23 cellular contexts compared by ENCODE assay signal in the genomic region with DNA sequence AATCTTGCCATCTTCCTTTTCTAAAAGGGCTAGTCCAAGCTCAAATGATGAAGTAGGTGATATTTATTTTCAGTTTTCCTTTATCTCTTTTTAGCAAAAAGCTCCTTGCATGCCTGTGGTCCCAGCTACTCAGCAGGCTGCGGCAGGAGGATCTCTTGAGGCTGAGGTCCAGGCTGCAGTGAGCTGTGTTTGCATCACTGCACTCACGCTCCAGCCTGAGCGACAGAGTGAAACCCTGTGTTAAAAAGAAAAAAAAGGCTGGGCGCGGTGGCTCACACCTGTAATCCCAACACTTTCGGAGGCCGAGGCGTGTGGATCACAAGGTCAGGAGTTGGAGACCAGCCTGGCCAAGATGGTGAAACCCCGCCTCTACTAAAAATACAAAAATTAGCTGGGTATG. TPM values are rescaled to one million over a fixed set of nuclear protein-coding genes. Genes with fewer than 3 reads are reported as not detected.
DNase-seq lines count a peak whose midpoint lies in the region; ATAC-seq, FAIRE-seq and TF ChIP-seq lines count a peak whose summit lies in the region.
"Had no signal": no experiment of that assay in that cellular context is flagged by ENCODE, and none has a peak within 500 bp of the region (broad histone marks: within the 10 kb centered on the region; RNA-seq: fewer than 3 reads in every experiment).

No MANE protein-coding gene starts in this region.

- H2BK120ac ChIP-seq in H9 (ENCODE audit: low read depth, low read length, poor library complexity, severe bottlenecking), result no peak overlapping the region

- H3K23ac ChIP-seq in H9 (ENCODE audit: insufficient read length, low read depth, low read length), result no peak overlapping the region

- CTCF ChIA-PET in CD8-positive, alpha-beta T cell (lab: Charles Lee), result no interaction called here

- H3K9me3 ChIP-seq in CD8-positive, alpha-beta T cell (ENCODE audit: low read length), result no peaks in the 10 kb centered on the region
- H3K9me3 ChIP-seq in H9 (ENCODE audit: control insufficient read depth, low read depth, low read length), result no peaks in the 10 kb centered on the region
- no peaks in the 10 kb centered on the region for H3K9me3 ChIP-seq in lower lobe of right lung
- H3K9me3 ChIP-seq in small intestine (ENCODE audit: control insufficient read depth, low read depth), result no peaks in the 10 kb centered on the region
- H3K9me3 ChIP-seq: ascending aorta, heart right ventricle, Peyer's patch, psoas muscle, SJSA1 had no signal

- H4K20me1 ChIP-seq in H9 (ENCODE audit: control insufficient read depth, insufficient read depth, insufficient read length), result no peaks in the 10 kb centered on the region

- H3K27me3 Mint-ChIP-seq in CD8-positive, alpha-beta T cell (ENCODE audit: low read depth), result no peaks in the 10 kb centered on the region
- H3K27me3 Mint-ChIP-seq in H9 (ENCODE audit: low read depth), result no peaks in the 10 kb centered on the region; the same call in 1 of the 2 replicates
- H3K27me3 Mint-ChIP-seq in activated naive CD8-positive, alpha-beta T cell treated with anti-CD3 and anti-CD28 coated beads for 36 hours, result no peaks in the 10 kb centered on the region
- H3K27me3 Mint-ChIP-seq: CD4-positive, CD25-positive, alpha-beta regulatory T cell had no signal

- H2AK5ac ChIP-seq in H9 (ENCODE audit: insufficient read length, low read length), result no peak overlapping the region

- H4K5ac ChIP-seq in H9 (ENCODE audit: insufficient read length, low read depth, low read length), result no peak overlapping the region

- no peak overlapping the region for H2BK12ac ChIP-seq in H9 (ENCODE audit: insufficient read length, low read depth, low read length)

- POLR2A ChIA-PET in CD8-positive, alpha-beta T cell (lab: Charles Lee), result no interaction called here

- no peak overlapping the region for H2BK5ac ChIP-seq in H9 (ENCODE audit: insufficient read length, low read length)

- no CpG with 5 or more reads among the region's 9 CpGs for WGBS in H9 (ENCODE audit: extremely low coverage, insufficient read length, low lambda C conversion rate)
- 87 to 94% (median 92%) methylated on average over 9 of the region's 9 CpGs for WGBS in small intestine, 3 donors

- H3T11ph ChIP-seq in H9 (ENCODE audit: low read length), result no peak overlapping the region

- FAIRE-seq in small intestine (lab: Jason Lieb, UNC), result no peak

- no peak for TF ChIP-seq CTCF in CD8-positive, alpha-beta T cell (IDR thresholded peaks at IDR 0.05)
- TF ChIP-seq CTCF in H9 (conservative IDR thresholded peaks at IDR 0.05) (no peak), lower lobe of right lung (IDR thresholded peaks at IDR 0.05) (no peak)

- H3K18ac ChIP-seq in H9 (ENCODE audit: insufficient read length, low read depth, low read length), result no peak overlapping the region

- H3K4me1 ChIP-seq in CD8-positive, alpha-beta T cell (ENCODE audit: insufficient read depth, low read length), result peaks cover 31% of the 10 kb centered on the region
- H3K4me1 ChIP-seq in H9 (ENCODE audit: insufficient read depth, low read length), result no peaks in the 10 kb centered on the region
- peaks cover 19% of the 10 kb centered on the region for H3K4me1 ChIP-seq in lower lobe of right lung
- H3K4me1 ChIP-seq in small intestine (ENCODE audit: control insufficient read depth in 2 of 2, insufficient read depth in 1 of 2, low read depth in 1 of 2, low read length in 1 of 2), result peaks cover 0 to 4% of the 10 kb centered on the region in 2 donors

- no peak overlapping the region for H3K4me2 ChIP-seq in H9 (ENCODE audit: insufficient read depth, insufficient read length, low read length)

- no peaks in the 10 kb centered on the region for H3K36me3 ChIP-seq in CD8-positive, alpha-beta T cell (ENCODE audit: insufficient read depth, low read length)
- H3K36me3 ChIP-seq in lower lobe of right lung (no peaks in the 10 kb centered on the region), small intestine (ENCODE audit: control insufficient read depth in 2 of 2, insufficient read depth in 2 of 2, low read length in 2 of 2) (no peaks in the 10 kb centered on the region)
- H3K36me3 ChIP-seq: Peyer's patch, SJSA1 had no signal

- H3K27ac ChIP-seq in CD8-positive, alpha-beta T cell (ENCODE audit: low read depth, low read length), result no peak overlapping the region
- H3K27ac ChIP-seq in H9 (ENCODE audit: insufficient read length, low read depth, low read length) (no peak overlapping the region), lower lobe of right lung (no peak overlapping the region), small intestine (ENCODE audit: low read depth in 1 of 2, low read length in 1 of 2) (no peak overlapping the region)
- H3K27ac ChIP-seq: ascending aorta, heart right ventricle, Peyer's patch, psoas muscle, SJSA1 had no signal

- H3K4me1 Mint-ChIP-seq in CD8-positive, alpha-beta T cell (ENCODE audit: low read depth), result peaks cover 54% of the 10 kb centered on the region
- peaks cover 28 to 35% of the 10 kb centered on the region in 2 experiments for H3K4me1 Mint-ChIP-seq in H9
- peaks cover 34% of the 10 kb centered on the region for H3K4me1 Mint-ChIP-seq in activated naive CD8-positive, alpha-beta T cell treated with anti-CD3 and anti-CD28 coated beads for 36 hours

- no peak overlapping the region for H4K91ac ChIP-seq in H9 (ENCODE audit: insufficient read length, low read depth, low read length)

- H3K4ac ChIP-seq in H9 (ENCODE audit: low read depth, low read length), result no peak overlapping the region

- no peak for DNase-seq in CD8-positive, alpha-beta T cell
- DNase-seq in H9, result no peak
- no peak for DNase-seq in activated naive CD8-positive, alpha-beta T cell treated with anti-CD3 and anti-CD28 coated beads for 36 hours
- peak; percentile 48 for DNase-seq in lower lobe of right lung
- no peak for DNase-seq in KG1 (lab: John Stamatoyannopoulos, UW)
- no peak for DNase-seq in small intestine
- DNase-seq: activated effector memory CD4-positive, alpha-beta T cell treated with anti-CD3 and anti-CD28 coated beads, Interleukin-2, amount 50 U/mL, for 16 hours; CD4-positive, CD25-positive, alpha-beta regulatory T cell; GF-D8; heart right ventricle; left ventricle myocardium superior; NCI-H1436; NCI-H2107; NK-92 treated with Interleukin-12 subunit alpha and Interleukin-12 subunit beta, amount 100 ng/mL, for 24 hours; Peyer's patch; psoas muscle; stimulated activated CD4-positive, alpha-beta T cell treated with anti-CD3 and anti-CD28 coated beads, Interleukin-1b, Interleukin-23, amount 100 ng/mL, for 48 hours had no signal

- H3K56ac ChIP-seq in H9 (ENCODE audit: insufficient read length, low read depth, low read length), result no peak overlapping the region

- no peak overlapping the region for H3K4me3 Mint-ChIP-seq in CD8-positive, alpha-beta T cell
- no peak overlapping the region for H3K4me3 Mint-ChIP-seq in H9
- H3K4me3 Mint-ChIP-seq in activated naive CD8-positive, alpha-beta T cell treated with anti-CD3 and anti-CD28 coated beads for 36 hours, result no peak overlapping the region
- H3K4me3 Mint-ChIP-seq: stimulated activated effector memory CD8-positive, alpha-beta T cell treated with anti-CD3 and anti-CD28 coated beads, Interleukin-12 subunit alpha, Interleukin-12 subunit beta, amount 100 ng/mL, for 72 hours; T-helper 1 cell treated with Interleukin-12 subunit alpha and Interleukin-12 subunit beta and Interleukin-4 antibody, amounts not matched to agents 30 μg/mL and 1 μg/mL, for 36 hours had no signal

- no peak overlapping the region for H3K9ac ChIP-seq in H9 (ENCODE audit: extremely low read depth, insufficient read length, low read length)

- H3K79me2 ChIP-seq in H9 (ENCODE audit: insufficient read depth, low read length), result no peaks in the 10 kb centered on the region; the same call in 1 of the 2 replicates

- no peak overlapping the region for H2AFZ ChIP-seq in H9 (ENCODE audit: low read length)

- H4K8ac ChIP-seq in H9 (replicated peaks; ENCODE audit: insufficient read length, low read depth, low read length), result no peak overlapping the region

- intact Hi-C loops in CD8-positive, alpha-beta T cell (cut with DNase I, micrococcal nuclease), result loop anchor here in 1 of 2 experiments (10.0 kb wide), 1 partner anchor 573 kb away; no protein-coding TSS in a partner anchor
- intact Hi-C loops in lower lobe of right lung (cut with DNase I), result no loop called here

- H3K14ac ChIP-seq in H9 (ENCODE audit: insufficient read depth, low read length), result no peak overlapping the region

- H2BK15ac ChIP-seq in H9 (ENCODE audit: low read depth, low read length), result no peak overlapping the region

- H3K9me3 Mint-ChIP-seq in CD8-positive, alpha-beta T cell, result peaks cover 2% of the 10 kb centered on the region
- H3K9me3 Mint-ChIP-seq in H9, result no peaks in the 10 kb centered on the region
- peaks cover 5% of the 10 kb centered on the region for H3K9me3 Mint-ChIP-seq in activated naive CD8-positive, alpha-beta T cell treated with anti-CD3 and anti-CD28 coated beads for 36 hours
- H3K9me3 Mint-ChIP-seq: CD4-positive, CD25-positive, alpha-beta regulatory T cell; stimulated activated effector memory CD8-positive, alpha-beta T cell treated with anti-CD3 and anti-CD28 coated beads, Interleukin-12 subunit alpha, Interleukin-12 subunit beta, amount 100 ng/mL, for 72 hours; T-helper 1 cell treated with Interleukin-12 subunit alpha and Interleukin-12 subunit beta and Interleukin-4 antibody, amounts not matched to agents 30 μg/mL and 1 μg/mL, for 36 hours had no signal

- H3K79me1 ChIP-seq in H9 (ENCODE audit: insufficient read depth, low read depth, low read length, poor library complexity, severe bottlenecking), result peaks cover 5% of the 10 kb centered on the region

- ATAC-seq in CD8-positive, alpha-beta T cell, result no peak
- no peak for ATAC-seq in lower lobe of right lung
- ATAC-seq in HG03469 (IDR thresholded peaks at IDR 0.05; ENCODE audit: unreplicated experiment), result no peak
- ATAC-seq in activated CD4-positive, CD25-positive, alpha-beta regulatory T cell treated with anti-CD3 and anti-CD28 coated beads, Interleukin-2, amount 50 U/mL, for 24 hours, result no peak
- ATAC-seq: heart right ventricle; left ventricle myocardium superior; psoas muscle; stimulated activated effector memory CD8-positive, alpha-beta T cell treated with anti-CD3 and anti-CD28 coated beads, Interleukin-12 subunit alpha, Interleukin-12 subunit beta, amount 100 ng/mL, for 72 hours had no signal

- peaks cover 19% of the 10 kb centered on the region for H3K36me3 Mint-ChIP-seq in CD8-positive, alpha-beta T cell
- peaks cover 4 to 7% (median 7%) of the 10 kb centered on the region in 3 experiments for H3K36me3 Mint-ChIP-seq in H9 (ENCODE audit: insufficient read depth in 1 of 3, low read depth in 3 of 3)
- H3K36me3 Mint-ChIP-seq in activated naive CD8-positive, alpha-beta T cell treated with anti-CD3 and anti-CD28 coated beads for 36 hours, result peaks cover 28% of the 10 kb centered on the region

- H3K4me3 ChIP-seq in CD8-positive, alpha-beta T cell (ENCODE audit: low read depth, low read length), result no peak overlapping the region
- H3K4me3 ChIP-seq in lower lobe of right lung, result no peak overlapping the region
- no peak overlapping the region for H3K4me3 ChIP-seq in small intestine (ENCODE audit: low read depth in 1 of 2, low read length in 2 of 2)
- H3K4me3 ChIP-seq: ascending aorta, heart right ventricle, Peyer's patch, psoas muscle, SJSA1 had no signal

- H3K27me3 ChIP-seq in CD8-positive, alpha-beta T cell (ENCODE audit: insufficient read depth, low read length), result no peaks in the 10 kb centered on the region
- no peaks in the 10 kb centered on the region for H3K27me3 ChIP-seq in H9 (ENCODE audit: insufficient read depth, low read length)
- no peaks in the 10 kb centered on the region for H3K27me3 ChIP-seq in lower lobe of right lung (ENCODE audit: low read depth)
- no peaks in the 10 kb centered on the region for H3K27me3 ChIP-seq in small intestine (ENCODE audit: control insufficient read depth in 2 of 2, insufficient read depth in 2 of 2, low read length in 2 of 2)
- H3K27me3 ChIP-seq: ascending aorta, heart right ventricle, Peyer's patch, SJSA1 had no signal

- peaks cover 3% of the 10 kb centered on the region for H3K23me2 ChIP-seq in H9 (ENCODE audit: insufficient read length, low read depth, low read length, poor library complexity, severe bottlenecking)

- peak overlapping the region; percentile 55 for H3K27ac Mint-ChIP-seq in CD8-positive, alpha-beta T cell
- peak overlapping the region in 2 of 3 experiments; percentile 28 to 75; a peak in 3 of 7 replicates for H3K27ac Mint-ChIP-seq in H9
- H3K27ac Mint-ChIP-seq in activated naive CD8-positive, alpha-beta T cell treated with anti-CD3 and anti-CD28 coated beads for 36 hours, result peak overlapping the region; percentile 25
- H3K27ac Mint-ChIP-seq: T-helper 1 cell treated with Interleukin-12 subunit alpha and Interleukin-12 subunit beta and Interleukin-4 antibody, amounts not matched to agents 30 μg/mL and 1 μg/mL, for 36 hours had no signal

- no peak overlapping the region for H2BK20ac ChIP-seq in H9 (ENCODE audit: low read depth, low read length, poor library complexity, severe bottlenecking)

RNA-seq across cellular contexts. Expression of a gene that starts 5.0 kb away (rescaled TPM):
- total RNA-seq in CD8-positive, alpha-beta T cell, result 10 to 100 TPM in 1 of 2 experiments, 1 to 10 TPM in 1; 9.4 to 11.2 TPM
- total RNA-seq in H9 (2021) (10.5 and 10.8 TPM in 2 replicates), lower lobe of right lung (21.1 TPM)
- 10 to 100 TPM; 10.1 to 10.5 TPM for total RNA-seq in activated naive CD8-positive, alpha-beta T cell treated with anti-CD3 and anti-CD28 coated beads for 36 hours
- 10 to 100 TPM in 1 of 3 donors, 1 to 10 TPM in 2; 6.7 to 14.1 (median 8.1) TPM for polyA plus RNA-seq in small intestine

RNA-seq across cellular contexts. Expression of a gene that starts 5.3 kb away (rescaled TPM):
- total RNA-seq in CD8-positive, alpha-beta T cell, result 100 to 1,000 TPM; 102 to 111 TPM
- total RNA-seq in H9 (2021), result 160 and 164 TPM in 2 replicates
- total RNA-seq in activated naive CD8-positive, alpha-beta T cell treated with anti-CD3 and anti-CD28 coated beads for 36 hours, result 10 to 100 TPM; 79.9 to 85.6 TPM
- 152 TPM for total RNA-seq in lower lobe of right lung
- polyA plus RNA-seq in small intestine, result 100 to 1,000 TPM in 2 of 3 donors, 10 to 100 TPM in 1; 64.9 to 213 (median 113) TPM
